ENCODE assay signal across 1 cellular context in the genomic region with DNA sequence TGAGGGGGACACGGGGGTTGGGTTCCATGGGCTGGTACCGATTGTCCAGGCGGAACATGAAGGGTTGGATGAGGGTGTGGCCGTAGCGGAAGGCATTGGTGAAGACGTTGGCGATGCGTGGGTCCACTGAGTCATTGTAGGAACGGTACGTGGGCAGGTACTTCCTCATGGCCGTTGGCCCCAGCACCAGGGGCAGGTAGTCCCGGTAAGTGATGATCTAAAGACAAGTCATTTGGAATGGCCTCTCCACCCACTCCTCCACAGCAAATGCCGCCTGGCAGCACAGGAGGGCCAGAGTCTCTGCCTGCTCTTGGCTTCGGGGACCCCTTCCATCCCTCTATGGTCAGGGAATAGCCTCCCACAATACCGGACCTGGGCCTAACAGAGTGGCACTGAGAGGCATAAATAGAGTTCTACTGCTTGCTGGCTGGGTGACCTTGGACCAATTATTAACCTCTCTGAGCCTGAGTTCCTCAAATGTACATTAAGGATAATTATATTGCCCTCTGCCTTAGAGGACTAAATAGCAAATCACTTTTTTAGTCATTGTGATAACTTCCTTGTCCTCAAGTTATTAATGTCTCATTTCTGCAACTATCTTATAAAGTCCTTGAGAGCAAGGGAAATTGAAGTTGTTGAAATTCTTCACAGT.
A peak's percentile ranks its signal among the peaks of the same experiment; 100 is the strongest.
TF ChIP-seq lines count a peak whose summit lies in the region.

No MANE protein-coding gene starts in this region.

TF ChIP-seq in GM12878, 131 proteins besides CTCF, POLR2A, EP300 and RAD21 (continued from another document and continues in another):
- no peak for TF ChIP-seq NKRF (conservative IDR thresholded peaks at IDR 0.05)
- TF ChIP-seq, protein P1, sequence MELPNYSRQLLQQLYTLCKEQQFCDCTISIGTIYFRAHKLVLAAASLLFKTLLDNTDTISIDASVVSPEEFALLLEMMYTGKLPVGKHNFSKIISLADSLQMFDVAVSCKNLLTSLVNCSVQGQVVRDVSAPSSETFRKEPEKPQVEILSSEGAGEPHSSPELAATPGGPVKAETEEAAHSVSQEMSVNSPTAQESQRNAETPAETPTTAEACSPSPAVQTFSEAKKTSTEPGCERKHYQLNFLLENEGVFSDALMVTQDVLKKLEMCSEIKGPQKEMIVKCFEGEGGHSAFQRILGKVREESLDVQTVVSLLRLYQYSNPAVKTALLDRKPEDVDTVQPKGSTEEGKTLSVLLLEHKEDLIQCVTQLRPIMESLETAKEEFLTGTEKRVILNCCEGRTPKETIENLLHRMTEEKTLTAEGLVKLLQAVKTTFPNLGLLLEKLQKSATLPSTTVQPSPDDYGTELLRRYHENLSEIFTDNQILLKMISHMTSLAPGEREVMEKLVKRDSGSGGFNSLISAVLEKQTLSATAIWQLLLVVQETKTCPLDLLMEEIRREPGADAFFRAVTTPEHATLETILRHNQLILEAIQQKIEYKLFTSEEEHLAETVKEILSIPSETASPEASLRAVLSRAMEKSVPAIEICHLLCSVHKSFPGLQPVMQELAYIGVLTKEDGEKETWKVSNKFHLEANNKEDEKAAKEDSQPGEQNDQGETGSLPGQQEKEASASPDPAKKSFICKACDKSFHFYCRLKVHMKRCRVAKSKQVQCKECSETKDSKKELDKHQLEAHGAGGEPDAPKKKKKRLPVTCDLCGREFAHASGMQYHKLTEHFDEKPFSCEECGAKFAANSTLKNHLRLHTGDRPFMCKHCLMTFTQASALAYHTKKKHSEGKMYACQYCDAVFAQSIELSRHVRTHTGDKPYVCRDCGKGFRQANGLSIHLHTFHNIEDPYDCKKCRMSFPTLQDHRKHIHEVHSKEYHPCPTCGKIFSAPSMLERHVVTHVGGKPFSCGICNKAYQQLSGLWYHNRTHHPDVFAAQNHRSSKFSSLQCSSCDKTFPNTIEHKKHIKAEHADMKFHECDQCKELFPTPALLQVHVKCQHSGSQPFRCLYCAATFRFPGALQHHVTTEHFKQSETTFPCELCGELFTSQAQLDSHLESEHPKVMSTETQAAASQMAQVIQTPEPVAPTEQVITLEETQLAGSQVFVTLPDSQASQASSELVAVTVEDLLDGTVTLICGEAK (IDR thresholded peaks at IDR 0.05; ENCODE audit: borderline replicate concordance): no peak
- TF ChIP-seq ATF7 (IDR thresholded peaks at IDR 0.05; ENCODE audit: low read depth): 0 out of 2 replicates have a peak, but pooled peaks have one; percentile 11
- TF ChIP-seq BRCA1 (IDR thresholded peaks at IDR 0.05; ENCODE audit: low read depth, low read length): no peak
- 0 out of 2 replicates have a peak, but pooled peaks have one; percentile 34 for TF ChIP-seq BCL11A (IDR thresholded peaks at IDR 0.05; ENCODE audit: low read depth, low read length)
- no peak for TF ChIP-seq PRDM15 (CRISPR knock-in tag; IDR thresholded peaks at IDR 0.05)
- no peak for TF ChIP-seq EGR1 (IDR thresholded peaks at IDR 0.05; ENCODE audit: borderline replicate concordance in 1 of 2, low read depth in 2 of 2, low read length in 2 of 2)
- TF ChIP-seq ZNF384 (IDR thresholded peaks at IDR 0.05; ENCODE audit: borderline replicate concordance, low read depth, low read length): no peak
- no peak for TF ChIP-seq MYC (IDR thresholded peaks at IDR 0.05; ENCODE audit: insufficient read depth, insufficient read length, insufficient replicate concordance, low read length, severe bottlenecking)
- TF ChIP-seq IRF4 (IDR thresholded peaks at IDR 0.05; ENCODE audit: low read depth, low read length): peak; percentile 53; the same call in 1 of the 2 replicates
- TF ChIP-seq KAT2A (conservative IDR thresholded peaks at IDR 0.05; ENCODE audit: control insufficient read depth, low read depth, low read length): no peak
- TF ChIP-seq RFX5 (IDR thresholded peaks at IDR 0.05; ENCODE audit: low read depth, low read length): no peak
- TF ChIP-seq BMI1 (IDR thresholded peaks at IDR 0.05; ENCODE audit: borderline replicate concordance): no peak
- no peak for TF ChIP-seq SUZ12 (IDR thresholded peaks at IDR 0.05; ENCODE audit: unreplicated experiment)
- TF ChIP-seq PML (IDR thresholded peaks at IDR 0.05; ENCODE audit: low read length): no peak
- TF ChIP-seq USF1 (IDR thresholded peaks at IDR 0.05; ENCODE audit: borderline replicate concordance, extremely low read length, insufficient read depth, low read depth, low read length): no peak
- TF ChIP-seq, protein P2, sequence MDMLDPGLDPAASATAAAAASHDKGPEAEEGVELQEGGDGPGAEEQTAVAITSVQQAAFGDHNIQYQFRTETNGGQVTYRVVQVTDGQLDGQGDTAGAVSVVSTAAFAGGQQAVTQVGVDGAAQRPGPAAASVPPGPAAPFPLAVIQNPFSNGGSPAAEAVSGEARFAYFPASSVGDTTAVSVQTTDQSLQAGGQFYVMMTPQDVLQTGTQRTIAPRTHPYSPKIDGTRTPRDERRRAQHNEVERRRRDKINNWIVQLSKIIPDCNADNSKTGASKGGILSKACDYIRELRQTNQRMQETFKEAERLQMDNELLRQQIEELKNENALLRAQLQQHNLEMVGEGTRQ (IDR thresholded peaks at IDR 0.05; ENCODE audit: borderline replicate concordance, low read depth, low read length): no peak
- TF ChIP-seq ZBED1 (IDR thresholded peaks at IDR 0.05; ENCODE audit: borderline replicate concordance): no peak
- TF ChIP-seq HDGF (IDR thresholded peaks at IDR 0.05): no peak
- TF ChIP-seq ZNF622 (IDR thresholded peaks at IDR 0.05): no peak
- TF ChIP-seq CREM (IDR thresholded peaks at IDR 0.05; ENCODE audit: low read depth): peak; percentile 24; the same call in 1 of the 2 replicates
- TF ChIP-seq IKZF1 (conservative IDR thresholded peaks at IDR 0.05): peak; percentile 51; the same call in 1 of the 2 replicates
- no peak for TF ChIP-seq SREBF1 (IDR thresholded peaks at IDR 0.05; ENCODE audit: low read length)
- TF ChIP-seq CHD1 (IDR thresholded peaks at IDR 0.05; ENCODE audit: low read depth, low read length): no peak
- peak; percentile 29; the same call in 1 of the 2 replicates for TF ChIP-seq JUNB (IDR thresholded peaks at IDR 0.05)
- TF ChIP-seq SMARCA5 (IDR thresholded peaks at IDR 0.05): 0 out of 2 replicates have a peak, but pooled peaks have one; percentile 35
- no peak for TF ChIP-seq SUPT20H (IDR thresholded peaks at IDR 0.05; ENCODE audit: borderline replicate concordance, control insufficient read depth, low read depth, low read length)
- no peak for TF ChIP-seq SMC3 (IDR thresholded peaks at IDR 0.05; ENCODE audit: borderline replicate concordance, low read length)
- no peak for TF ChIP-seq RCOR1 (conservative IDR thresholded peaks at IDR 0.05; ENCODE audit: low read depth, low read length)
- TF ChIP-seq GABPA (IDR thresholded peaks at IDR 0.05; ENCODE audit: low read depth): no peak
- peak; percentile 26; the same call in 1 of the 2 replicates for TF ChIP-seq PAX5 (IDR thresholded peaks at IDR 0.05; ENCODE audit: borderline replicate concordance, low read depth, low read length)
- no peak for TF ChIP-seq MAX (IDR thresholded peaks at IDR 0.05; ENCODE audit: low read depth, low read length)
- TF ChIP-seq KDM1A (IDR thresholded peaks at IDR 0.05; ENCODE audit: borderline replicate concordance): no peak
- TF ChIP-seq FOS (IDR thresholded peaks at IDR 0.05; ENCODE audit: borderline replicate concordance, extremely low read depth, insufficient read length): no peak
- TF ChIP-seq ZNF217 (IDR thresholded peaks at IDR 0.05): no peak
- no peak for TF ChIP-seq CEBPZ (IDR thresholded peaks at IDR 0.05; ENCODE audit: low read depth, low read length)
- peak; percentile 27; the same call in 1 of the 2 replicates for TF ChIP-seq RUNX3 (IDR thresholded peaks at IDR 0.05; ENCODE audit: low read length)
- TF ChIP-seq WRNIP1 (IDR thresholded peaks at IDR 0.05; ENCODE audit: borderline replicate concordance, low read depth, low read length): no peak
- TF ChIP-seq CREB1 (IDR thresholded peaks at IDR 0.05; ENCODE audit: low read depth): no peak
- no peak for TF ChIP-seq YY1 (IDR thresholded peaks at IDR 0.05; ENCODE audit: low read depth, low read length)
- TF ChIP-seq ZNF24 (IDR thresholded peaks at IDR 0.05): no peak
- TF ChIP-seq DPF2 (IDR thresholded peaks at IDR 0.05): peak; percentile 63; the same call in 1 of the 2 replicates
- TF ChIP-seq SIX5 (IDR thresholded peaks at IDR 0.05; ENCODE audit: low read depth, low read length, severe bottlenecking): no peak
- no peak for TF ChIP-seq LARP7 (IDR thresholded peaks at IDR 0.05)
